ENCODE assay signal across 17 cellular contexts in the genomic region with DNA sequence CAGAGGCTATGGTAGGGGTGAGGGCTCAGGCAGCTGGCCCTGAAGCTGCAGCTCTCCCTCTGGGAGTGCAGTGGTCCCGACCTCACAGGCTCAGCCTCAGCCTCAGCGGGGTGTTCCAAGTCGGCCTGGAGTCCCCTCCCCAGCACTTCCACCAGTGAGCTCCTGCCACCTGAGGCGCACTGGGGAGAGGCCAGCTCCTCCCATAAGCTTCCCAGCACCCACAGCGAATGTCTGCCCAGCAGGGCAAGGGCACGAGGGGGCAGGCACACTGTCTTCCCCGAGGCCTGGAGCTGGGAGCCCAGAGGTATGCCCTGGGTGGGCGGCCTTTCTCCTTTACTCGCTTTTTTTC. TPM values are rescaled to one million over a fixed set of nuclear protein-coding genes. Genes with fewer than 3 reads are reported as not detected.
DNase-seq lines count a peak whose midpoint lies in the region; ATAC-seq and TF ChIP-seq lines count a peak whose summit lies in the region.
"Had no signal": no experiment of that assay in that cellular context is flagged by ENCODE, and none has a peak within 500 bp of the region (broad histone marks: within the 10 kb centered on the region; RNA-seq: fewer than 3 reads in every experiment).

No MANE protein-coding gene starts in this region.

- no peak for TF ChIP-seq CTCF in right atrium auricular region (IDR thresholded peaks at IDR 0.05)
- TF ChIP-seq CTCF in Panc1 (IDR thresholded peaks at IDR 0.05) = no peak
- no peak for TF ChIP-seq CTCF in osteoblast (IDR thresholded peaks at IDR 0.05; ENCODE audit: extremely low read depth, low read depth, low read length)
- TF ChIP-seq CTCF in mucosa of descending colon (IDR thresholded peaks at IDR 0.05) = no peak

- peak; percentile 17 for DNase-seq in Right ventricle myocardium superior
- DNase-seq in right atrium auricular region (ENCODE audit: low spot score) = no peak
- DNase-seq in Panc1 (ENCODE audit: low read depth, low spot score) = no peak
- DNase-seq in osteoblast (ENCODE audit: insufficient read length, low spot score, missing footprints) = no peak
- no peak for DNase-seq in GOT3 (lab: John Stamatoyannopoulos, UW)
- DNase-seq in mucosa of descending colon = no peak
- DNase-seq: 8988T; AML-193; C1 segment of cervical spinal cord; CD4-positive, alpha-beta memory T cell; COR-L47; DND-41; GDM1 had no signal

- in situ Hi-C loops in Panc1 (cut with HindIII; ENCODE audit: low pct_unique_long_range_greater_than_20kb, low sequenced_read_pairs) = no loop called here

- peaks cover 0 to 12% of the 10 kb centered on the region in 2 donors for H3K4me1 ChIP-seq in right atrium auricular region
- peaks cover 16 to 34% (median 25%) of the 10 kb centered on the region in 10 experiments for H3K4me1 ChIP-seq in BLaER1 treated with 17β-estradiol and CSF1 and Interleukin-3, amounts not matched to agents 10 nM and 100 nM
- peaks cover 42% of the 10 kb centered on the region for H3K4me1 ChIP-seq in Panc1 (ENCODE audit: control insufficient read depth, insufficient read depth, low read length)
- peaks cover 33% of the 10 kb centered on the region for H3K4me1 ChIP-seq in osteoblast (ENCODE audit: insufficient read depth, low read length)
- H3K4me1 ChIP-seq in mucosa of descending colon (ENCODE audit: low read depth) = no peaks in the 10 kb centered on the region
- H3K4me1 ChIP-seq: HAP-1 had no signal

- H3K27ac ChIP-seq in right atrium auricular region (no peak overlapping the region), Panc1 (ENCODE audit: low read length) (peak overlapping the region; percentile 83), osteoblast (ENCODE audit: low read depth, low read length) (peak overlapping the region; percentile 61)
- H3K27ac ChIP-seq in BLaER1 treated with 17β-estradiol and CSF1 and Interleukin-3, amounts not matched to agents 10 nM and 100 nM = no peak overlapping the region
- H3K27ac ChIP-seq: HL-60 had no signal

- H2AFZ ChIP-seq in osteoblast (ENCODE audit: low read length) = no peak overlapping the region

- intact Hi-C loops in Right ventricle myocardium superior (cut with DNase I) (no loop called here), Panc1 (cut with micrococcal nuclease; ENCODE audit: unreplicated experiment) (no loop called here), mucosa of descending colon (cut with DNase I, micrococcal nuclease) (no loop called here)

- H3K27me3 ChIP-seq in right atrium auricular region (no peaks in the 10 kb centered on the region), Panc1 (ENCODE audit: control insufficient read depth, insufficient read depth, low read length) (no peaks in the 10 kb centered on the region), osteoblast (ENCODE audit: insufficient read depth, low read length) (peaks cover 10% of the 10 kb centered on the region)
- H3K27me3 ChIP-seq in BLaER1 treated with 17β-estradiol and CSF1 and Interleukin-3, amounts not matched to agents 10 nM and 100 nM = peaks cover 32 to 54% (median 50%) of the 10 kb centered on the region in 11 experiments

- peak overlapping the region; percentile 29 to 66 (median 51); a peak in 20 of 22 replicates for H3K4me2 ChIP-seq in BLaER1 treated with 17β-estradiol and CSF1 and Interleukin-3, amounts not matched to agents 10 nM and 100 nM
- H3K4me2 ChIP-seq in osteoblast (ENCODE audit: insufficient read depth, low read length) = no peak overlapping the region

- H3K79me2 ChIP-seq in osteoblast (ENCODE audit: insufficient read depth, low read length) = no peaks in the 10 kb centered on the region

- peaks cover 0 to 53% (median 6%) of the 10 kb centered on the region in 11 experiments; a peak in 13 of 22 replicates for H4K20me1 ChIP-seq in BLaER1 treated with 17β-estradiol and CSF1 and Interleukin-3, amounts not matched to agents 10 nM and 100 nM
- no peaks in the 10 kb centered on the region for H4K20me1 ChIP-seq in osteoblast (ENCODE audit: insufficient read depth, low read length)

- ATAC-seq in Right ventricle myocardium superior (ENCODE audit: poor library complexity) = no peak
- peak; percentile 58 for ATAC-seq in Panc1
- ATAC-seq in mucosa of descending colon = no peak
- ATAC-seq: K562 had no signal

- H3K9ac ChIP-seq in BLaER1 treated with 17β-estradiol and CSF1 and Interleukin-3, amounts not matched to agents 10 nM and 100 nM = no peak overlapping the region

- POLR2A ChIA-PET in Panc1 (lab: Charles Lee) = no interaction called here

- H3K36me3 ChIP-seq in right atrium auricular region = no peaks in the 10 kb centered on the region
- H3K36me3 ChIP-seq in BLaER1 treated with 17β-estradiol and CSF1 and Interleukin-3, amounts not matched to agents 10 nM and 100 nM = no peaks in the 10 kb centered on the region
- no peaks in the 10 kb centered on the region for H3K36me3 ChIP-seq in Panc1 (ENCODE audit: control insufficient read depth, insufficient read depth, low read length)
- no peaks in the 10 kb centered on the region for H3K36me3 ChIP-seq in osteoblast (ENCODE audit: insufficient read depth, low read length)
- H3K36me3 ChIP-seq in mucosa of descending colon (ENCODE audit: low read depth) = no peaks in the 10 kb centered on the region
- H3K36me3 ChIP-seq: HAP-1 had no signal

- H3K9me3 ChIP-seq in right atrium auricular region (no peaks in the 10 kb centered on the region), Panc1 (ENCODE audit: control insufficient read depth, insufficient read depth, low read depth, low read length) (no peaks in the 10 kb centered on the region), osteoblast (ENCODE audit: low read depth, low read length) (no peaks in the 10 kb centered on the region), mucosa of descending colon (no peaks in the 10 kb centered on the region)
- no peaks in the 10 kb centered on the region for H3K9me3 ChIP-seq in BLaER1 treated with 17β-estradiol and CSF1 and Interleukin-3, amounts not matched to agents 10 nM and 100 nM (replicated peaks in 1 of 11)
- H3K9me3 ChIP-seq: HAP-1 had no signal

- no TSS peak for BruUV-seq in Panc1 (replicated peaks; lab: Mats Ljungman, UMichigan)

- H3K4me3 ChIP-seq in right atrium auricular region = no peak overlapping the region
- no peak overlapping the region for H3K4me3 ChIP-seq in BLaER1 treated with 17β-estradiol and CSF1 and Interleukin-3, amounts not matched to agents 10 nM and 100 nM
- no peak overlapping the region for H3K4me3 ChIP-seq in Panc1 (ENCODE audit: low read depth in 2 of 2, low read length in 2 of 2)
- H3K4me3 ChIP-seq in osteoblast (ENCODE audit: insufficient read depth, low read length) = no peak overlapping the region
- H3K4me3 ChIP-seq in mucosa of descending colon = no peak overlapping the region
- H3K4me3 ChIP-seq: HAP-1, K562 had no signal

- CTCF ChIA-PET in Panc1 (lab: Charles Lee) = interaction anchor here (1.1 to 1.7 kb wide), 2 partner anchors 28 to 89 kb away, joined by 3 to 7 read pairs; no protein-coding TSS in a partner anchor

RNA-seq across cellular contexts. Expression of a gene that starts 53.2 kb away (rescaled TPM):
- total RNA-seq in Right ventricle myocardium superior (12.1 TPM), right atrium auricular region (10 to 100 TPM; 13.4 to 19.8 TPM), Panc1 (2021; ENCODE audit: unreplicated experiment) (167 TPM), osteoblast (under 0.01 TPM in 1 of 2 replicates, not detected in the other), mucosa of descending colon (10 to 100 TPM; 13.3 to 18.5 (median 15.0) TPM)
- 145 TPM for polyA plus RNA-seq in Panc1 (2012; ENCODE audit: insufficient read length)

Comparison
In these comparisons a context has a peak if more than half of its experiments do, and no peak if none do; other contexts are left out.
1. H3K27ac ChIP-seq: peak in Panc1 (single experiment) and osteoblast (single experiment); none in right atrium auricular region (0 of 2) and BLaER1 treated with 17β-estradiol and CSF1 and Interleukin-3, amounts not matched to agents 10 nM and 100 nM (0 of 11).
2. RNA of a gene that starts 53.2 kb away (total RNA-seq): 167 TPM in Panc1 (single experiment), 13.4 to 19.8 TPM in right atrium auricular region, 13.3 to 18.5 TPM in mucosa of descending colon and 12.1 TPM in Right ventricle myocardium superior (single experiment); under 0.01 TPM in osteoblast; every median in the first group is over 10 times any median in the second.